In the genomic region with DNA sequence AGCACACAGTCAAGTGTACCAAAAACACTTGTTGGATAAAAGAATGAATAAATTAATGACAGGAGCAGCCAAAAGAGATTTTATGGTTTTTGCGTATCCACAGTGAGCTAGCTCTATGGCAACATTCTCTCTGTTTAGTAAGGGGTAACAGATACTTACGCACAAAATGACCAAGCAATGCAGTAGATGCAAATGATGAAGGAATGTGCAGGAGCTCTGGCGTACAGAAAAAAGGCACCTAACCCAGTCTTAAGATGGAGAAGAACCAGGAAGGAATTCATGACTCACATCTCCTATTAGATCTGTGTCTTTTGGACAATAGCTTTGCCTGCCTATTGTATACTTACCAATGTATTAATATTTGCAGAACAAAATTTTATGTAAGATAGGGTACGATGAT, we compare ENCODE assay signal across 30 cellular contexts.
DNase-seq lines count a peak whose midpoint lies in the region; FAIRE-seq and TF ChIP-seq lines count a peak whose summit lies in the region.
"Had no signal": no experiment of that assay in that cellular context is flagged by ENCODE, and none has a peak within 500 bp of the region (broad histone marks: within the 10 kb centered on the region; RNA-seq: fewer than 3 reads in every experiment).

No MANE protein-coding gene starts in this region.

- H4K20me1 ChIP-seq in keratinocyte (ENCODE audit: control insufficient read depth, extremely low read depth, insufficient read depth, low read length), result no peaks in the 10 kb centered on the region
- H4K20me1 ChIP-seq: BLaER1 had no signal

- H3K27me3 ChIP-seq in keratinocyte (ENCODE audit: control insufficient read depth, extremely low read depth, insufficient read depth, low read length), result no peaks in the 10 kb centered on the region
- H3K27me3 ChIP-seq: BLaER1, esophagus muscularis mucosa, gastrocnemius medialis, hepatocyte, sigmoid colon, tibial nerve had no signal

- FAIRE-seq in RCC 7860 (lab: Jason Lieb, UNC), result no peak
- peak; percentile 87 for FAIRE-seq in keratinocyte (lab: Jason Lieb, UNC)
- FAIRE-seq: G401.6 had no signal

- H3K4me3 ChIP-seq in keratinocyte (ENCODE audit: control insufficient read depth in 2 of 3, extremely low read depth in 1 of 3, insufficient read depth in 2 of 3, low read depth in 1 of 3, low read length in 3 of 3), result no peak overlapping the region
- H3K4me3 ChIP-seq: BLaER1, cardiac muscle cell, coronary artery, esophagus muscularis mucosa, gastrocnemius medialis, hepatocyte, sigmoid colon, tibial nerve had no signal

- no peaks in the 10 kb centered on the region for H3K79me2 ChIP-seq in keratinocyte (ENCODE audit: control insufficient read depth, insufficient read depth, low read length)
- H3K79me2 ChIP-seq: hepatocyte had no signal

- no peaks in the 10 kb centered on the region for H3K36me3 ChIP-seq in keratinocyte (ENCODE audit: control insufficient read depth in 2 of 2, extremely low read depth in 1 of 2, insufficient read depth in 2 of 2, low read length in 2 of 2)
- H3K36me3 ChIP-seq: BLaER1, cardiac muscle cell, esophagus muscularis mucosa, gastrocnemius medialis, sigmoid colon, tibial nerve had no signal

- peak; percentile 67 for DNase-seq in EL
- peak; percentile 42 for DNase-seq in RCC 7860 (ENCODE audit: low spot score)
- peak; percentile 32 for DNase-seq in dermis blood vessel endothelial cell
- DNase-seq in keratinocyte (ENCODE audit: low read depth, low spot score), result no peak
- DNase-seq in GM19238 (ENCODE audit: insufficient read length, low spot score), result no peak
- no peak for DNase-seq in AML-193 (lab: John Stamatoyannopoulos, UW)
- no peak for DNase-seq in HCEC 1CT
- DNase-seq in NCI-H1417 (lab: John Stamatoyannopoulos, UW), result no peak
- DNase-seq: activated CD4-positive, alpha-beta T cell treated with anti-CD3 and anti-CD28 coated beads for 48 hours; activated T-cell treated with anti-CD3 and anti-CD28 coated beads for 4 hours; DMS153; gastrocnemius medialis; left cardiac atrium; NCI-H1092 treated with DMSO at 0.1 percent for 48 hours; NCI-H187 treated with DMSO at 0.1 percent for 48 hours; NCI-H2171; NCI-H526; nephron progenitor cell; SHP77 treated with DMSO at 0.1 percent for 48 hours; sigmoid colon; stimulated activated CD4-positive, alpha-beta T cell treated with anti-CD3 and anti-CD28 coated beads, Interleukin-4, amount 100 ng/mL, for 24 hours; SW 1271; T-helper 9 cell had no signal

- no peaks in the 10 kb centered on the region for H3K9me3 ChIP-seq in keratinocyte (ENCODE audit: control insufficient read depth, low read depth, low read length)
- H3K9me3 ChIP-seq: esophagus muscularis mucosa, gastrocnemius medialis, sigmoid colon, tibial nerve had no signal

- no peak for TF ChIP-seq CTCF in keratinocyte (optimal IDR thresholded peaks at IDR 0.05 in 1 of 3, IDR thresholded peaks at IDR 0.05 in 1 of 3, conservative IDR thresholded peaks at IDR 0.05 in 1 of 3; ENCODE audit: extremely low read depth in 1 of 3, insufficient read depth in 2 of 3, low read length in 3 of 3)

- no peak overlapping the region for H3K9ac ChIP-seq in keratinocyte (ENCODE audit: control insufficient read depth, extremely low read depth, insufficient read depth, low read length)
- H3K9ac ChIP-seq: BLaER1 had no signal

- H3K4me2 ChIP-seq in keratinocyte (ENCODE audit: control insufficient read depth, extremely low read depth, insufficient read depth, low read depth, low read length), result peak overlapping the region; percentile 4
- H3K4me2 ChIP-seq: BLaER1, hepatocyte had no signal

- peak overlapping the region; percentile 74 for H3K27ac ChIP-seq in keratinocyte (ENCODE audit: control insufficient read depth, insufficient read depth, low read length)
- H3K27ac ChIP-seq: BLaER1, cardiac muscle cell, coronary artery, gastrocnemius medialis, tibial nerve had no signal

- no peaks in the 10 kb centered on the region for H3K9me1 ChIP-seq in keratinocyte (ENCODE audit: control insufficient read depth, extremely low read depth, insufficient read depth, low read length)

- peaks cover 89% of the 10 kb centered on the region for H3K4me1 ChIP-seq in keratinocyte (ENCODE audit: control insufficient read depth, extremely low read depth, insufficient read depth, low read length)
- H3K4me1 ChIP-seq: BLaER1 had no signal

- H2AFZ ChIP-seq in keratinocyte (ENCODE audit: control insufficient read depth, low read length), result no peak overlapping the region
- H2AFZ ChIP-seq: hepatocyte had no signal

- dilution Hi-C loops in keratinocyte (cut with MboI; ENCODE audit: extremely low pct_ligation_motif_present, low sequenced_read_pairs), result no loop called here

Comparison
In these comparisons a context has a peak if more than half of its experiments do, and no peak if none do; other contexts are left out.
1. DNase-seq: peak in EL (single experiment), RCC 7860 (single experiment) and dermis blood vessel endothelial cell (single experiment); none in keratinocyte (single experiment), GM19238 (single experiment), AML-193 (0 of 2), HCEC 1CT (single experiment) and NCI-H1417 (0 of 3).